In genomic region chr1:110393691-110394564, GRCh38 we compare ENCODE assay signal across 12 cellular contexts. TPM values are rescaled to one million over a fixed set of nuclear protein-coding genes. Genes with fewer than 3 reads are reported as not detected.
DNase-seq lines count a peak whose midpoint lies in the region; ATAC-seq, FAIRE-seq and TF ChIP-seq lines count a peak whose summit lies in the region.
"Had no signal": no experiment of that assay in that cellular context is flagged by ENCODE, and none has a peak within 500 bp of the region (broad histone marks: within the 10 kb centered on the region; RNA-seq: fewer than 3 reads in every experiment).

No MANE protein-coding gene starts in this region.

- no peak for TF ChIP-seq CTCF in esophagus squamous epithelium (IDR thresholded peaks at IDR 0.05)
- TF ChIP-seq CTCF in neural crest cell (conservative IDR thresholded peaks at IDR 0.05), result no peak

- H3K4me3 Mint-ChIP-seq in neural crest cell, result no peak overlapping the region
- no peak overlapping the region for H3K4me3 Mint-ChIP-seq in CD8-positive, alpha-beta memory T cell

- H3K27me3 ChIP-seq in esophagus squamous epithelium, result no peaks in the 10 kb centered on the region
- H3K27me3 ChIP-seq in CD8-positive, alpha-beta memory T cell (ENCODE audit: insufficient read depth, low read length, poor library complexity, severe bottlenecking), result no peaks in the 10 kb centered on the region

- DNase-seq in DMS53 treated with DMSO at 0.1 percent for 48 hours (lab: John Stamatoyannopoulos, UW; ENCODE audit: unreplicated experiment) (peak; percentile 51), RCC 7860 (ENCODE audit: low spot score) (peak; percentile 97), esophagus squamous epithelium (lab: John Stamatoyannopoulos, UW) (no peak), neural crest cell (ENCODE audit: low read depth, low spot score) (no peak), NOMO-1 (lab: John Stamatoyannopoulos, UW; ENCODE audit: unreplicated experiment in 2 of 2) (no peak)
- no peak for DNase-seq in CD8-positive, alpha-beta memory T cell
- DNase-seq: H7, hypothalamus, NCI-H2107, Right ventricle myocardium superior had no signal

- H3K4me1 ChIP-seq in esophagus squamous epithelium, result peaks cover 0 to 42% (median 5%) of the 10 kb centered on the region in 3 donors
- H3K4me1 ChIP-seq in CD8-positive, alpha-beta memory T cell (ENCODE audit: insufficient read depth, low read length), result no peaks in the 10 kb centered on the region

- WGBS in esophagus squamous epithelium, 2 donors, result 48 to 55% methylated on average over 4 of the region's 4 CpGs

- no peaks in the 10 kb centered on the region for H3K9me3 Mint-ChIP-seq in neural crest cell
- no peaks in the 10 kb centered on the region for H3K9me3 Mint-ChIP-seq in CD8-positive, alpha-beta memory T cell

- CTCF ChIA-PET in CD8-positive, alpha-beta memory T cell (lab: Charles Lee), result interaction anchor here (1.0 to 1.1 kb wide), 2 partner anchors 19 to 66 kb away, joined by 3 read pairs; no protein-coding TSS in a partner anchor

- H3K4me1 Mint-ChIP-seq in neural crest cell, result peaks cover 32% of the 10 kb centered on the region
- no peaks in the 10 kb centered on the region for H3K4me1 Mint-ChIP-seq in CD8-positive, alpha-beta memory T cell

- TF ChIP-seq POLR2A in esophagus squamous epithelium (IDR thresholded peaks at IDR 0.05), result no peak

- POLR2A ChIA-PET in CD8-positive, alpha-beta memory T cell (lab: Charles Lee), result no interaction called here

- no peaks in the 10 kb centered on the region for H3K27me3 Mint-ChIP-seq in neural crest cell (ENCODE audit: low read depth)
- H3K27me3 Mint-ChIP-seq in CD8-positive, alpha-beta memory T cell, result no peaks in the 10 kb centered on the region

- no peak overlapping the region for H3K4me3 ChIP-seq in esophagus squamous epithelium
- H3K4me3 ChIP-seq in CD8-positive, alpha-beta memory T cell (ENCODE audit: low read length), result no peak overlapping the region

- ATAC-seq in GM21360 (IDR thresholded peaks at IDR 0.05; ENCODE audit: unreplicated experiment) (no peak), GM18907 (IDR thresholded peaks at IDR 0.05; ENCODE audit: unreplicated experiment) (no peak)

- H3K27ac ChIP-seq in esophagus squamous epithelium, result peak overlapping the region in 3 of 4 donors; percentile 15 to 78 (median 38)
- no peak overlapping the region for H3K27ac ChIP-seq in CD8-positive, alpha-beta memory T cell (ENCODE audit: low read depth, low read length)

- H3K9me3 ChIP-seq in esophagus squamous epithelium, result no peaks in the 10 kb centered on the region
- no peaks in the 10 kb centered on the region for H3K9me3 ChIP-seq in CD8-positive, alpha-beta memory T cell (ENCODE audit: low read length)

- H3K27ac Mint-ChIP-seq in neural crest cell (ENCODE audit: unreplicated experiment), result peak overlapping the region; percentile 17
- peak overlapping the region in 1 of 8 donors; percentile 35 for H3K27ac Mint-ChIP-seq in CD8-positive, alpha-beta memory T cell

- intact Hi-C loops in esophagus squamous epithelium (cut with DNase I), result no loop called here

- peaks cover 0 to 34% (median 0%) of the 10 kb centered on the region in 3 donors for H3K36me3 ChIP-seq in esophagus squamous epithelium
- no peaks in the 10 kb centered on the region for H3K36me3 ChIP-seq in CD8-positive, alpha-beta memory T cell (ENCODE audit: insufficient read depth, low read length)

- peaks cover 14% of the 10 kb centered on the region for H3K36me3 Mint-ChIP-seq in neural crest cell (ENCODE audit: low read depth)
- H3K36me3 Mint-ChIP-seq in CD8-positive, alpha-beta memory T cell, result peaks cover 9 to 29% (median 18%) of the 10 kb centered on the region in 3 donors

- peak; percentile 99 for FAIRE-seq in RCC 7860 (lab: Jason Lieb, UNC)

RNA-seq across cellular contexts. Expression of gene SLC16A4, which starts 3.1 kb away (rescaled TPM):
- 1 to 10 TPM in 2 of 4 donors, under 1 TPM in 1, not detected in 1; 0.88 to 4.5 (median 4.2) TPM for total RNA-seq in esophagus squamous epithelium
- total RNA-seq in neural crest cell, result 0.96 and 1.8 TPM in 2 replicates
- total RNA-seq in CD8-positive, alpha-beta memory T cell, result under 1 TPM; 0.09 to 0.13 TPM
- polyA plus RNA-seq in CD8-positive, alpha-beta memory T cell, result 0.49 TPM

RNA-seq across cellular contexts. Expression of gene LAMTOR5, which starts 13.6 kb away (rescaled TPM):
- total RNA-seq in esophagus squamous epithelium (100 to 1,000 TPM in 2 of 4 donors, 10 to 100 TPM in 2; 31.6 to 113 (median 99.1) TPM), neural crest cell (116 and 128 TPM in 2 replicates)
- total RNA-seq in CD8-positive, alpha-beta memory T cell, result 100 to 1,000 TPM; 148 to 157 TPM
- 262 TPM for polyA plus RNA-seq in CD8-positive, alpha-beta memory T cell

RNA-seq across cellular contexts. Expression of gene RBM15, which starts 54.8 kb away (rescaled TPM):
- 10 to 100 TPM; 10.5 to 39.5 (median 23.0) TPM for total RNA-seq in esophagus squamous epithelium
- total RNA-seq in neural crest cell, result 52.6 and 54.0 TPM in 2 replicates
- 10 to 100 TPM; 53.9 to 54.0 TPM for total RNA-seq in CD8-positive, alpha-beta memory T cell
- 10.7 TPM for polyA plus RNA-seq in CD8-positive, alpha-beta memory T cell

RNA-seq across cellular contexts. Expression of gene PROK1, which starts 57.0 kb away (rescaled TPM):
- total RNA-seq in esophagus squamous epithelium, result 1 to 10 TPM in 1 of 4 donors, under 1 TPM in 1, not detected in 2; 0.35 to 2.3 TPM
- not detected in 2 replicates for total RNA-seq in neural crest cell
- not detected for total RNA-seq in CD8-positive, alpha-beta memory T cell
- polyA plus RNA-seq in CD8-positive, alpha-beta memory T cell, result not detected
- total RNA-seq: H7, Right ventricle myocardium superior had no signal

Comparison
In these comparisons a context has a peak if more than half of its experiments do, and no peak if none do; other contexts are left out.
1. DNase-seq: peak in DMS53 treated with DMSO at 0.1 percent for 48 hours (single experiment) and RCC 7860 (single experiment); none in esophagus squamous epithelium (single experiment), neural crest cell (single experiment), NOMO-1 (0 of 2) and CD8-positive, alpha-beta memory T cell (0 of 5).